In genomic region chr7:130369110-130369711, GRCh38 we compare ENCODE assay signal across 9 cellular contexts. TPM values are rescaled to one million over a fixed set of nuclear protein-coding genes. Genes with fewer than 3 reads are reported as not detected.
DNase-seq lines count a peak whose midpoint lies in the region; ATAC-seq and TF ChIP-seq lines count a peak whose summit lies in the region.
"Had no signal": no experiment of that assay in that cellular context is flagged by ENCODE, and none has a peak within 500 bp of the region (broad histone marks: within the 10 kb centered on the region; RNA-seq: fewer than 3 reads in every experiment).

No MANE protein-coding gene starts in this region.

- no peak for TF ChIP-seq CTCF in fibroblast of pulmonary artery (IDR thresholded peaks at IDR 0.05; ENCODE audit: low read length, missing control alignments)

- DNase-seq in SIG-M5 treated with dmso at 0.1 percent for 504 hours (lab: John Stamatoyannopoulos, UW; ENCODE audit: unreplicated experiment) (peak; percentile 73), SIG-M5 (lab: John Stamatoyannopoulos, UW) (no peak), RPMI7951 (ENCODE audit: low read depth) (peak; percentile 39), fibroblast of pulmonary artery (ENCODE audit: low read depth) (peak; percentile 97), skeletal muscle cell (ENCODE audit: low read depth) (peak; percentile 65), NCI-H1436 treated with DMSO at 0.1 percent for 48 hours (lab: John Stamatoyannopoulos, UW) (no peak)
- no peak for DNase-seq in activated naive CD4-positive, alpha-beta T cell treated with anti-CD3 and anti-CD28 coated beads, Interleukin-2, amount 50 U/mL, for 16 hours

- ATAC-seq in GM18873 (IDR thresholded peaks at IDR 0.05; ENCODE audit: low FRiP score, unreplicated experiment) = no peak

- no peak overlapping the region for H3K4me3 ChIP-seq in fibroblast of pulmonary artery (replicated peaks; ENCODE audit: low read depth, low read length)
- H3K4me3 ChIP-seq in skeletal muscle cell (ENCODE audit: low read depth, low read length) = no peak overlapping the region
- H3K4me3 ChIP-seq: BLaER1 had no signal

RNA-seq across cellular contexts. Expression of gene CPA1, which starts 11.1 kb away (rescaled TPM):
- total RNA-seq in RPMI7951 (2014; rRNA removed; shearing (Covaris generic)) = not detected in 2 replicates

RNA-seq across cellular contexts. Expression of gene CPA5, which starts 24.6 kb away (rescaled TPM):
- 0.12 and 0.20 TPM in 2 replicates for total RNA-seq in RPMI7951 (2014; rRNA removed; shearing (Covaris generic))

Comparison
In these comparisons a context has a peak if more than half of its experiments do, and no peak if none do; other contexts are left out.
1. DNase-seq: peak in SIG-M5 treated with dmso at 0.1 percent for 504 hours (single experiment), RPMI7951 (single experiment), fibroblast of pulmonary artery (single experiment) and skeletal muscle cell (single experiment); none in SIG-M5 (single experiment), NCI-H1436 treated with DMSO at 0.1 percent for 48 hours (single experiment) and activated naive CD4-positive, alpha-beta T cell treated with anti-CD3 and anti-CD28 coated beads, Interleukin-2, amount 50 U/mL, for 16 hours (single experiment).